ENCODE assay signal across 25 cellular contexts in the genomic region with DNA sequence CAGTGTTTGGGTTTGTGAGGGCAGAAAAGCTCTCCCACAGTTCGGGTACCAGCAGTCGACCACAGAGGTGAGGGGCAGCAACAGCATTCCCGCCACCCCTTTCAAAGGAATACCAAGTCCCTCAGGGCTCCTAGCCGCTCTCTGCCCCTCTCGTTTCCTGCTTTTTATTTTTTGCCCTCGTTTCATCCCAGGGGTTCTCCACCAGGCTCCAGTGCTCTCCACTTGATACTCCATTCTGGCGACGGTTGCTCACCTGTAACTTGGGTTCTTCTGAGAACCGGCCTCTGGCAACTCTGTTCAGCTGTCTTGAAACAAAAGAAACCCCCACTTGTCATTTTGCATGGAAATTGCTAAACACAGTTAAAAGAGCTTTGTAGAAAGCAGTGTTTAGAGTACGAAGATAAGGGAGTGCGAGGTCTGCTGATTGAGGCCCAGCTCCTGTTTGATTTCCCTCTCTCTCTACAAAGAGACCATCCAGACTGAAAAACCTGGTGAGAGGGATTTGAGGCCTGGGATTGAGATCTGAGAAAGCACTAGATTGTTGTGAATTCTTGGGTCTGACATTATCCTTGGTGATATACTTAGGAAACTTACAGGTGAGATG. TPM values are rescaled to one million over a fixed set of nuclear protein-coding genes. Genes with fewer than 3 reads are reported as not detected.
A peak's percentile ranks its signal among the peaks of the same experiment; 100 is the strongest.
DNase-seq lines count a peak whose midpoint lies in the region; ATAC-seq and TF ChIP-seq lines count a peak whose summit lies in the region.
"Had no signal": no experiment of that assay in that cellular context is flagged by ENCODE, and none has a peak within 500 bp of the region (broad histone marks: within the 10 kb centered on the region; RNA-seq: fewer than 3 reads in every experiment).

No MANE protein-coding gene starts in this region.

- peak overlapping the region; percentile 76 for H3K27ac Mint-ChIP-seq in activated T-cell treated with anti-CD3 and anti-CD28 coated beads, Interleukin-2, amount 50 U/mL, for 72 hours
- peak overlapping the region; percentile 6 for H3K27ac Mint-ChIP-seq in activated T-helper 2 cell treated with anti-CD3 and anti-CD28 coated beads, Interferon-gamma antibody, Interleukin-2, Interleukin-4, amounts not matched to agents 10 μg/mL and 5 μg/mL and 100 μg/mL, durations not matched to agents 14 hours and 24 hours and 36 hours
- H3K27ac Mint-ChIP-seq in stimulated activated naive CD8-positive, alpha-beta T cell treated with anti-CD3 and anti-CD28 coated beads, Interleukin-15, amount 100 ng/mL, for 72 hours: peak overlapping the region; percentile 47 to 55
- H3K27ac Mint-ChIP-seq: activated CD4-positive, alpha-beta T cell treated with anti-CD3 and anti-CD28 coated beads, Interleukin-2, amount 10 ng/mL, durations not matched to agents 7 days and 5 days had no signal

- no peak overlapping the region for H3K27ac ChIP-seq in lung (ENCODE audit: low read depth in 1 of 2, low read length in 1 of 2)
- no peak overlapping the region for H3K27ac ChIP-seq in heart left ventricle
- H3K27ac ChIP-seq in coronary artery: no peak overlapping the region
- H3K27ac ChIP-seq: esophagus squamous epithelium, prostate gland had no signal

- H3K4me1 ChIP-seq in lung (ENCODE audit: control insufficient read depth in 2 of 2, insufficient read depth in 2 of 2, low read length in 2 of 2) (peaks cover 0 to 14% of the 10 kb centered on the region in 2 donors), heart left ventricle (peaks cover 0 to 22% (median 4%) of the 10 kb centered on the region in 12 donors)
- H3K4me1 ChIP-seq: BE2C, prostate gland had no signal

- no peak overlapping the region for H3K4me3 Mint-ChIP-seq in activated T-cell treated with anti-CD3 and anti-CD28 coated beads, Interleukin-2, amount 50 U/mL, for 72 hours
- no peak overlapping the region for H3K4me3 Mint-ChIP-seq in activated T-cell treated with anti-CD3 and anti-CD28 coated beads, Interleukin-2, amount 50 U/mL, for 4 hours
- no peak overlapping the region for H3K4me3 Mint-ChIP-seq in activated T-helper 2 cell treated with anti-CD3 and anti-CD28 coated beads, Interferon-gamma antibody, Interleukin-2, Interleukin-4, amounts not matched to agents 10 μg/mL and 5 μg/mL and 100 μg/mL, durations not matched to agents 14 hours and 24 hours and 36 hours (ENCODE audit: low read depth)
- H3K4me3 Mint-ChIP-seq in stimulated activated naive CD8-positive, alpha-beta T cell treated with anti-CD3 and anti-CD28 coated beads, Interleukin-15, amount 100 ng/mL, for 72 hours: peak overlapping the region; percentile 20 to 33
- H3K4me3 Mint-ChIP-seq: activated CD4-positive, alpha-beta T cell treated with anti-CD3 and anti-CD28 coated beads, Interleukin-2, amount 10 ng/mL, durations not matched to agents 7 days and 5 days had no signal

- H3K36me3 Mint-ChIP-seq in activated T-cell treated with anti-CD3 and anti-CD28 coated beads, Interleukin-2, amount 50 U/mL, for 72 hours (ENCODE audit: insufficient read depth in 2 of 2): peaks cover 23 to 52% of the 10 kb centered on the region in 2 donors
- H3K36me3 Mint-ChIP-seq in activated T-cell treated with anti-CD3 and anti-CD28 coated beads, Interleukin-2, amount 50 U/mL, for 4 hours (ENCODE audit: insufficient read depth): peaks cover 59% of the 10 kb centered on the region
- peaks cover 74% of the 10 kb centered on the region for H3K36me3 Mint-ChIP-seq in activated T-helper 2 cell treated with anti-CD3 and anti-CD28 coated beads, Interferon-gamma antibody, Interleukin-2, Interleukin-4, amounts not matched to agents 10 μg/mL and 5 μg/mL and 100 μg/mL, durations not matched to agents 14 hours and 24 hours and 36 hours (ENCODE audit: low read depth)

- 83 to 91% methylated on average over 11 of the region's 11 CpGs for WGBS in lung, 2 donors
- 84 to 95% (median 88%) methylated on average over 11 of the region's 11 CpGs for WGBS in heart left ventricle, 4 donors

- TF ChIP-seq CTCF in lung (IDR thresholded peaks at IDR 0.05; ENCODE audit: control extremely low read depth, extremely low read depth) (no peak), heart left ventricle (IDR thresholded peaks at IDR 0.05) (no peak), coronary artery (IDR thresholded peaks at IDR 0.05) (no peak)

- H3K9me3 ChIP-seq in lung (ENCODE audit: control insufficient read depth in 2 of 2, insufficient read depth in 1 of 2, low read length in 1 of 2): no peaks in the 10 kb centered on the region
- peaks cover 0 to 13% (median 0%) of the 10 kb centered on the region in 12 donors for H3K9me3 ChIP-seq in heart left ventricle
- H3K9me3 ChIP-seq: BE2C, esophagus squamous epithelium, prostate gland had no signal

- H3K36me3 ChIP-seq in lung (ENCODE audit: control insufficient read depth in 2 of 2, insufficient read depth in 2 of 2, low read length in 2 of 2) (peaks cover 3 to 12% of the 10 kb centered on the region in 2 donors), heart left ventricle (peaks cover 0 to 16% (median 2%) of the 10 kb centered on the region in 9 donors)
- H3K36me3 ChIP-seq: prostate gland had no signal

- ATAC-seq in activated T-cell treated with anti-CD3 and anti-CD28 coated beads, Interleukin-2, amount 50 U/mL, for 72 hours (replicated peaks in 1 of 2): no peak
- no peak for ATAC-seq in activated T-cell treated with anti-CD3 and anti-CD28 coated beads, Interleukin-2, amount 50 U/mL, for 4 hours
- peak; percentile 45 for ATAC-seq in lung (ENCODE audit: insufficient read depth, low FRiP score)
- ATAC-seq in stimulated activated naive CD8-positive, alpha-beta T cell treated with anti-CD3 and anti-CD28 coated beads, Interleukin-15, amount 100 ng/mL, for 72 hours: no peak
- no peak for ATAC-seq in heart left ventricle
- no peak for ATAC-seq in HG03135 (IDR thresholded peaks at IDR 0.05; ENCODE audit: unreplicated experiment)
- ATAC-seq: left cardiac atrium had no signal

- intact Hi-C loops in activated T-helper 2 cell treated with anti-CD3 and anti-CD28 coated beads, Interferon-gamma antibody, Interleukin-2, Interleukin-4, amounts not matched to agents 10 μg/mL and 5 μg/mL and 100 μg/mL, durations not matched to agents 14 hours and 24 hours and 36 hours (cut with micrococcal nuclease): loop anchor here (2.0 kb wide), 1 partner anchor 17 kb away; no protein-coding TSS in a partner anchor
- intact Hi-C loops in heart left ventricle (cut with DNase I): no loop called here

- peaks cover 3% of the 10 kb centered on the region in 2 donors for H3K9me3 Mint-ChIP-seq in activated T-cell treated with anti-CD3 and anti-CD28 coated beads, Interleukin-2, amount 50 U/mL, for 72 hours
- peaks cover 18% of the 10 kb centered on the region for H3K9me3 Mint-ChIP-seq in activated T-cell treated with anti-CD3 and anti-CD28 coated beads, Interleukin-2, amount 50 U/mL, for 4 hours
- peaks cover 23% of the 10 kb centered on the region for H3K9me3 Mint-ChIP-seq in activated T-helper 2 cell treated with anti-CD3 and anti-CD28 coated beads, Interferon-gamma antibody, Interleukin-2, Interleukin-4, amounts not matched to agents 10 μg/mL and 5 μg/mL and 100 μg/mL, durations not matched to agents 14 hours and 24 hours and 36 hours
- peaks cover 4 to 13% of the 10 kb centered on the region in 2 donors for H3K9me3 Mint-ChIP-seq in stimulated activated naive CD8-positive, alpha-beta T cell treated with anti-CD3 and anti-CD28 coated beads, Interleukin-15, amount 100 ng/mL, for 72 hours

- H3K4me3 ChIP-seq in lung (no peak overlapping the region), heart left ventricle (no peak overlapping the region), coronary artery (no peak overlapping the region)
- H3K4me3 ChIP-seq: esophagus squamous epithelium, prostate gland had no signal

- no peak for TF ChIP-seq POLR2A in heart left ventricle (IDR thresholded peaks at IDR 0.05)

- H3K4me1 Mint-ChIP-seq in activated T-cell treated with anti-CD3 and anti-CD28 coated beads, Interleukin-2, amount 50 U/mL, for 72 hours (ENCODE audit: low read depth): peaks cover 73% of the 10 kb centered on the region
- peaks cover 66% of the 10 kb centered on the region for H3K4me1 Mint-ChIP-seq in activated T-cell treated with anti-CD3 and anti-CD28 coated beads, Interleukin-2, amount 50 U/mL, for 4 hours (ENCODE audit: low read depth)
- H3K4me1 Mint-ChIP-seq in activated T-helper 2 cell treated with anti-CD3 and anti-CD28 coated beads, Interferon-gamma antibody, Interleukin-2, Interleukin-4, amounts not matched to agents 10 μg/mL and 5 μg/mL and 100 μg/mL, durations not matched to agents 14 hours and 24 hours and 36 hours (ENCODE audit: low read depth): peaks cover 50% of the 10 kb centered on the region
- peaks cover 81% of the 10 kb centered on the region for H3K4me1 Mint-ChIP-seq in stimulated activated naive CD8-positive, alpha-beta T cell treated with anti-CD3 and anti-CD28 coated beads, Interleukin-15, amount 100 ng/mL, for 72 hours

- no peaks in the 10 kb centered on the region for H3K27me3 Mint-ChIP-seq in activated T-cell treated with anti-CD3 and anti-CD28 coated beads, Interleukin-2, amount 50 U/mL, for 72 hours (ENCODE audit: low read depth)
- H3K27me3 Mint-ChIP-seq in activated T-cell treated with anti-CD3 and anti-CD28 coated beads, Interleukin-2, amount 50 U/mL, for 4 hours (ENCODE audit: low read depth): no peaks in the 10 kb centered on the region
- no peaks in the 10 kb centered on the region for H3K27me3 Mint-ChIP-seq in activated T-helper 2 cell treated with anti-CD3 and anti-CD28 coated beads, Interferon-gamma antibody, Interleukin-2, Interleukin-4, amounts not matched to agents 10 μg/mL and 5 μg/mL and 100 μg/mL, durations not matched to agents 14 hours and 24 hours and 36 hours (ENCODE audit: low read depth)
- H3K27me3 Mint-ChIP-seq in stimulated activated naive CD8-positive, alpha-beta T cell treated with anti-CD3 and anti-CD28 coated beads, Interleukin-15, amount 100 ng/mL, for 72 hours: no peaks in the 10 kb centered on the region
- H3K27me3 Mint-ChIP-seq: activated CD4-positive, alpha-beta T cell treated with anti-CD3 and anti-CD28 coated beads, Interleukin-2, amount 10 ng/mL, durations not matched to agents 7 days and 5 days; CD8-positive, alpha-beta memory T cell had no signal

- no peaks in the 10 kb centered on the region for H3K27me3 ChIP-seq in lung (ENCODE audit: control insufficient read depth, insufficient read depth)
- no peaks in the 10 kb centered on the region for H3K27me3 ChIP-seq in heart left ventricle
- H3K27me3 ChIP-seq: BE2C, esophagus squamous epithelium had no signal

- DNase-seq in activated T-cell treated with anti-CD3 and anti-CD28 coated beads, Interleukin-2, amount 50 U/mL, for 72 hours: no peak
- no peak for DNase-seq in activated T-cell treated with anti-CD3 and anti-CD28 coated beads, Interleukin-2, amount 50 U/mL, for 4 hours
- DNase-seq in activated T-helper 2 cell treated with anti-CD3 and anti-CD28 coated beads, Interferon-gamma antibody, Interleukin-2, Interleukin-4, amounts not matched to agents 10 μg/mL and 5 μg/mL and 100 μg/mL, durations not matched to agents 14 hours and 24 hours and 36 hours (ENCODE audit: low spot score): no peak
- DNase-seq in lung (ENCODE audit: low spot score) (no peak), heart left ventricle (no peak), coronary artery (ENCODE audit: low spot score) (no peak)
- DNase-seq in stimulated activated naive CD8-positive, alpha-beta T cell treated with anti-CD3 and anti-CD28 coated beads, Interleukin-15, amount 100 ng/mL, for 72 hours: no peak
- DNase-seq: activated CD4-positive, alpha-beta T cell treated with anti-CD3 and anti-CD28 coated beads, Interleukin-2, amount 10 ng/mL, durations not matched to agents 7 days and 5 days; activated CD8-positive, alpha-beta memory T cell treated with anti-CD3 and anti-CD28 coated beads, Interleukin-2, amount 50 U/mL, for 4 hours; activated gamma-delta T cell; aorta; BE2C; CD8-positive, alpha-beta memory T cell; cortex of kidney; esophagus squamous epithelium; foreskin melanocyte; left cardiac atrium; NCI-H1105 treated with DMSO at 0.1 percent for 48 hours; NCI-H2029 treated with DMSO at 0.1 percent for 48 hours; NCI-H69; SHP77; stimulated activated CD4-positive, alpha-beta T cell treated with anti-CD3 and anti-CD28 coated beads, Interleukin-15, amount 100 ng/mL, for 24 hours; stimulated activated naive CD4-positive, alpha-beta T cell treated with Interleukin-2 at 50 U/mL for 16 hours had no signal

RNA-seq across cellular contexts. Expression of gene IGF2R, which starts 28.7 kb away (rescaled TPM):
- total RNA-seq in activated T-cell treated with anti-CD3 and anti-CD28 coated beads, Interleukin-2, amount 50 U/mL, for 72 hours: 10 to 100 TPM; 68.9 to 83.6 TPM
- 10 to 100 TPM; 44.9 to 65.3 (median 58.2) TPM for total RNA-seq in activated T-cell treated with anti-CD3 and anti-CD28 coated beads, Interleukin-2, amount 50 U/mL, for 4 hours
- total RNA-seq in activated T-helper 2 cell treated with anti-CD3 and anti-CD28 coated beads, Interferon-gamma antibody, Interleukin-2, Interleukin-4, amounts not matched to agents 10 μg/mL and 5 μg/mL and 100 μg/mL, durations not matched to agents 14 hours and 24 hours and 36 hours: 75.0 and 82.4 TPM in 2 replicates
- 100 to 1,000 TPM; 118 to 125 TPM for total RNA-seq in lung
- polyA plus RNA-seq in lung: 10 to 100 TPM; 30.0 to 67.3 TPM
- total RNA-seq in heart left ventricle: 100 to 1,000 TPM in 2 of 9 donors, 10 to 100 TPM in 7; 49.3 to 111 (median 74.0) TPM
- 10 to 100 TPM; 15.4 to 38.0 TPM for polyA plus RNA-seq in heart left ventricle

Comparison
In these comparisons a context has a peak if more than half of its experiments do, and no peak if none do; other contexts are left out.
1. H3K27ac Mint-ChIP-seq: peak in every context shown above with its lines; median percentile 76 in activated T-cell treated with anti-CD3 and anti-CD28 coated beads, Interleukin-2, amount 50 U/mL, for 72 hours; 51 in stimulated activated naive CD8-positive, alpha-beta T cell treated with anti-CD3 and anti-CD28 coated beads, Interleukin-15, amount 100 ng/mL, for 72 hours; 6 in activated T-helper 2 cell treated with anti-CD3 and anti-CD28 coated beads, Interferon-gamma antibody, Interleukin-2, Interleukin-4, amounts not matched to agents 10 μg/mL and 5 μg/mL and 100 μg/mL, durations not matched to agents 14 hours and 24 hours and 36 hours.
2. H3K4me3 Mint-ChIP-seq: peak in stimulated activated naive CD8-positive, alpha-beta T cell treated with anti-CD3 and anti-CD28 coated beads, Interleukin-15, amount 100 ng/mL, for 72 hours (2 of 2); none in activated T-cell treated with anti-CD3 and anti-CD28 coated beads, Interleukin-2, amount 50 U/mL, for 72 hours (0 of 2), activated T-cell treated with anti-CD3 and anti-CD28 coated beads, Interleukin-2, amount 50 U/mL, for 4 hours (single experiment) and activated T-helper 2 cell treated with anti-CD3 and anti-CD28 coated beads, Interferon-gamma antibody, Interleukin-2, Interleukin-4, amounts not matched to agents 10 μg/mL and 5 μg/mL and 100 μg/mL, durations not matched to agents 14 hours and 24 hours and 36 hours (single experiment).